ENCODE assay signal across 23 cellular contexts in genomic region chr18:1053654-1054315, GRCh38.
"Had no signal": no experiment of that assay in that cellular context is flagged by ENCODE, and none has a peak within 500 bp of the region (broad histone marks: within the 10 kb centered on the region; RNA-seq: fewer than 3 reads in every experiment).

No MANE protein-coding gene starts in this region.

- DNase-seq: activated B cell treated with CpG ODN at 0.5 μM for 24 hours; activated CD4-positive, alpha-beta T cell treated with anti-CD3 and anti-CD28 coated beads for 1 hour; activated CD4-positive, alpha-beta T cell treated with anti-CD3 and anti-CD28 coated beads, Interleukin-2, amount 10 ng/mL, durations not matched to agents 24 days and 14 days; activated CD4-positive, alpha-beta T cell treated with anti-CD3 and anti-CD28 coated beads, Interleukin-2, amount 50 U/mL, for 48 hours; activated CD8-positive, alpha-beta memory T cell treated with anti-CD3 and anti-CD28 coated beads for 24 hours; activated effector memory CD4-positive, alpha-beta T cell treated with anti-CD3 and anti-CD28 coated beads, Interleukin-2, amount 50 U/mL, for 16 hours; activated naive CD4-positive, alpha-beta T cell treated with anti-CD3 and anti-CD28 coated beads for 36 hours; activated T-cell treated with anti-CD3 and anti-CD28 coated beads, Interleukin-2, amount 50 U/mL, for 4 hours; amygdala; cerebellar nuclear complex; NCI-H1105 treated with DMSO at 0.1 percent for 48 hours; NCI-H1436 treated with DMSO at 0.1 percent for 48 hours; NCI-H187; NCI-H2081 treated with DMSO at 0.1 percent for 48 hours; NCI-H446; NCI-H524; NCI-H748 treated with DMSO at 0.1 percent for 48 hours; SHP77 had no signal

- H3K27me3 ChIP-seq: SJSA1 had no signal

- H3K4me3 ChIP-seq: SJSA1 had no signal

- ATAC-seq: activated T-cell treated with anti-CD3 and anti-CD28 coated beads, Interleukin-2, amount 50 U/mL, for 4 hours; Panc1 had no signal

- H3K4me1 Mint-ChIP-seq: activated B cell treated with CpG ODN at 0.5 μM for 24 hours; activated CD4-positive, alpha-beta T cell treated with anti-CD3 and anti-CD28 coated beads, Interleukin-2, amount 10 ng/mL, durations not matched to agents 24 days and 14 days had no signal

- H3K27ac ChIP-seq: RWPE1, SJSA1 had no signal

- H3K27me3 Mint-ChIP-seq: activated B cell treated with CpG ODN at 0.5 μM for 24 hours; activated CD4-positive, alpha-beta T cell treated with anti-CD3 and anti-CD28 coated beads, Interleukin-2, amount 10 ng/mL, durations not matched to agents 24 days and 14 days; activated naive CD8-positive, alpha-beta T cell had no signal

- H3K36me3 ChIP-seq: SJSA1 had no signal

- H3K4me3 Mint-ChIP-seq: activated B cell treated with CpG ODN at 0.5 μM for 24 hours; activated CD4-positive, alpha-beta T cell treated with anti-CD3 and anti-CD28 coated beads, Interleukin-2, amount 10 ng/mL, durations not matched to agents 24 days and 14 days; activated naive CD4-positive, alpha-beta T cell treated with anti-CD3 and anti-CD28 coated beads for 36 hours; activated naive CD8-positive, alpha-beta T cell; activated T-cell treated with anti-CD3 and anti-CD28 coated beads, Interleukin-2, amount 50 U/mL, for 4 hours; T-helper 1 cell treated with Interleukin-12 subunit alpha and Interleukin-12 subunit beta and Interleukin-4 antibody, amounts not matched to agents 30 μg/mL and 1 μg/mL, for 36 hours had no signal

- H3K4me1 ChIP-seq: SJSA1 had no signal

- H3K27ac Mint-ChIP-seq: activated B cell treated with CpG ODN at 0.5 μM for 24 hours; activated CD4-positive, alpha-beta T cell treated with anti-CD3 and anti-CD28 coated beads, Interleukin-2, amount 10 ng/mL, durations not matched to agents 24 days and 14 days; activated naive CD4-positive, alpha-beta T cell treated with anti-CD3 and anti-CD28 coated beads for 36 hours; activated naive CD8-positive, alpha-beta T cell; T-helper 1 cell treated with Interleukin-12 subunit alpha and Interleukin-12 subunit beta and Interleukin-4 antibody, amounts not matched to agents 30 μg/mL and 1 μg/mL, for 36 hours had no signal

- H3K36me3 Mint-ChIP-seq: activated naive CD8-positive, alpha-beta T cell had no signal
